ENCODE assay signal across 9 cellular contexts in genomic region chr10:5547934-5548660, GRCh38. TPM values are rescaled to one million over a fixed set of nuclear protein-coding genes. Genes with fewer than 3 reads are reported as not detected.
DNase-seq lines count a peak whose midpoint lies in the region; ATAC-seq and TF ChIP-seq lines count a peak whose summit lies in the region.
"Had no signal": no experiment of that assay in that cellular context is flagged by ENCODE, and none has a peak within 500 bp of the region (broad histone marks: within the 10 kb centered on the region; RNA-seq: fewer than 3 reads in every experiment).

No MANE protein-coding gene starts in this region.

- ATAC-seq in Right ventricle myocardium superior (ENCODE audit: poor library complexity), result peak; percentile 17
- ATAC-seq in Right ventricle myocardium inferior, result no peak
- no peak for ATAC-seq in GM21360 (IDR thresholded peaks at IDR 0.05; ENCODE audit: unreplicated experiment)

- H3K4me1 ChIP-seq in A673 (ENCODE audit: insufficient read depth, low read length, poor library complexity, severe bottlenecking) (no peaks in the 10 kb centered on the region), BE2C (no peaks in the 10 kb centered on the region)

- no TSS peak for BruUV-seq in A673 (replicated peaks; lab: Mats Ljungman, UMichigan)

- no peak for TF ChIP-seq CTCF in choroid plexus epithelial cell (conservative IDR thresholded peaks at IDR 0.05; ENCODE audit: low read depth, low read length)
- TF ChIP-seq CTCF in A673 (conservative IDR thresholded peaks at IDR 0.05; ENCODE audit: low read depth, low read length), result no peak
- TF ChIP-seq CTCF in BE2C (IDR thresholded peaks at IDR 0.05; ENCODE audit: low read depth, low read length), result no peak

- H3K4me3 ChIP-seq in choroid plexus epithelial cell (ENCODE audit: low read depth, low read length), result no peak overlapping the region
- H3K4me3 ChIP-seq in A673 (ENCODE audit: low read depth, low read length, poor library complexity, severe bottlenecking), result no peak overlapping the region
- H3K4me3 ChIP-seq in BE2C (ENCODE audit: low read depth, low read length), result no peak overlapping the region

- H3K9me3 ChIP-seq in A673 (ENCODE audit: low read depth, low read length, poor library complexity, severe bottlenecking) (no peaks in the 10 kb centered on the region), BE2C (no peaks in the 10 kb centered on the region)

- DNase-seq in Right ventricle myocardium superior (peak; percentile 51), Right ventricle myocardium inferior (ENCODE audit: missing footprints) (no peak), choroid plexus epithelial cell (ENCODE audit: low read depth) (peak; percentile 20), mesenteric fat pad (ENCODE audit: low spot score) (peak; percentile 86), A673 (ENCODE audit: low spot score) (no peak), NCI-H2081 treated with DMSO at 0.1 percent for 48 hours (lab: John Stamatoyannopoulos, UW) (no peak), BE2C (no peak)

- POLR2A ChIA-PET in A673 (lab: Charles Lee; ENCODE audit: low non-redundant PET), result no interaction called here

- H3K27me3 ChIP-seq in A673 (replicated peaks; ENCODE audit: insufficient read depth, low read depth, low read length, poor library complexity) (no peaks in the 10 kb centered on the region), BE2C (no peaks in the 10 kb centered on the region)

- CTCF ChIA-PET in A673 (lab: Charles Lee), result no interaction called here

- H3K36me3 ChIP-seq in A673 (ENCODE audit: insufficient read depth, low read length, poor library complexity, severe bottlenecking) (no peaks in the 10 kb centered on the region), BE2C (no peaks in the 10 kb centered on the region)

- intact Hi-C loops in Right ventricle myocardium superior (cut with DNase I) (no loop called here), Right ventricle myocardium inferior (cut with DNase I) (loop anchor here (5.0 kb wide), 1 partner anchor 101 kb away; no protein-coding TSS in a partner anchor), A673 (cut with micrococcal nuclease; ENCODE audit: unreplicated experiment) (no loop called here)

- no peak overlapping the region for H3K27ac ChIP-seq in A673 (ENCODE audit: low read depth, low read length, poor library complexity, severe bottlenecking)

RNA-seq across cellular contexts. Expression of gene CALML3, which starts 23.3 kb away (rescaled TPM):
- total RNA-seq in Right ventricle myocardium superior, result not detected
- not detected for total RNA-seq in Right ventricle myocardium inferior
- not detected for total RNA-seq in mesenteric fat pad
- not detected in 2 replicates for total RNA-seq in A673 (2021)
- not detected for polyA plus RNA-seq in BE2C (2012; ENCODE audit: insufficient read depth, insufficient read length, low read depth)
- total RNA-seq: CD8-positive, alpha-beta T cell had no signal

RNA-seq across cellular contexts. Expression of gene CALML5, which starts 48.7 kb away (rescaled TPM):
- not detected for total RNA-seq in Right ventricle myocardium superior
- not detected for total RNA-seq in Right ventricle myocardium inferior
- total RNA-seq in mesenteric fat pad, result not detected
- not detected in 2 replicates for total RNA-seq in A673 (2021)
- not detected for polyA plus RNA-seq in BE2C (2012; ENCODE audit: insufficient read depth, insufficient read length, low read depth)
- total RNA-seq: CD8-positive, alpha-beta T cell had no signal

Comparison
In these comparisons a context has a peak if more than half of its experiments do, and no peak if none do; other contexts are left out.
1. DNase-seq: peak in Right ventricle myocardium superior (single experiment), choroid plexus epithelial cell (single experiment) and mesenteric fat pad (single experiment); none in Right ventricle myocardium inferior (single experiment), A673 (single experiment), NCI-H2081 treated with DMSO at 0.1 percent for 48 hours (single experiment) and BE2C (single experiment).